In genomic region chr3:179355996-179356395, GRCh38 we compare ENCODE assay signal across 27 cellular contexts.
"Had no signal": no experiment of that assay in that cellular context is flagged by ENCODE, and none has a peak within 500 bp of the region (broad histone marks: within the 10 kb centered on the region; RNA-seq: fewer than 3 reads in every experiment).

No MANE protein-coding gene starts in this region.

- H2AFZ ChIP-seq: hepatocyte, neural progenitor cell had no signal

- ATAC-seq: activated CD4-positive, CD25-positive, alpha-beta regulatory T cell treated with anti-CD3 and anti-CD28 coated beads, Interleukin-2, amount 50 U/mL, for 24 hours; activated CD8-positive, alpha-beta memory T cell treated with anti-CD3 and anti-CD28 coated beads, Interleukin-2, amount 10 ng/mL, durations not matched to agents 7 days and 5 days; body of pancreas; esophagus mucosa; left lobe of liver; lower lobe of right lung; naive thymus-derived CD8-positive, alpha-beta T cell; right lobe of liver; SK-N-SH treated with all-trans-retinoic acid at 6 μM for 48 hours; upper lobe of right lung had no signal

- H3K4me1 Mint-ChIP-seq: neural progenitor cell had no signal

- H3K9ac ChIP-seq: neural progenitor cell had no signal

- H3K27me3 Mint-ChIP-seq: activated CD8-positive, alpha-beta memory T cell treated with anti-CD3 and anti-CD28 coated beads, Interleukin-2, amount 10 ng/mL, durations not matched to agents 7 days and 5 days; dendritic cell treated with granulocyte-macrophage colony-stimulating factor and Interleukin-4, amounts not matched to agents 40 ng/mL and 50 ng/mL, for 4 days; naive thymus-derived CD8-positive, alpha-beta T cell had no signal

- H3K4me2 ChIP-seq: hepatocyte, neural progenitor cell had no signal

- H3K27ac ChIP-seq: body of pancreas, hepatocyte, lower lobe of right lung, neural progenitor cell, right lobe of liver, skin epidermis, thyroid gland, upper lobe of right lung, VCaP had no signal

- H3K27ac Mint-ChIP-seq: activated CD8-positive, alpha-beta memory T cell treated with anti-CD3 and anti-CD28 coated beads, Interleukin-2, amount 10 ng/mL, durations not matched to agents 7 days and 5 days; dendritic cell treated with granulocyte-macrophage colony-stimulating factor and Interleukin-4, amounts not matched to agents 40 ng/mL and 50 ng/mL, for 4 days; neural progenitor cell; T-helper 2 cell treated with Interferon-gamma antibody and Interleukin-4, amounts not matched to agents 5 μg/mL and 100 μg/mL, for 36 hours had no signal

- H3K4me1 ChIP-seq: body of pancreas, lower lobe of right lung, neural progenitor cell, right lobe of liver, thyroid gland, upper lobe of right lung had no signal

- H3K4me3 Mint-ChIP-seq: activated CD8-positive, alpha-beta memory T cell treated with anti-CD3 and anti-CD28 coated beads, Interleukin-2, amount 10 ng/mL, durations not matched to agents 7 days and 5 days; dendritic cell treated with granulocyte-macrophage colony-stimulating factor and Interleukin-4, amounts not matched to agents 40 ng/mL and 50 ng/mL, for 4 days; immature natural killer cell; naive thymus-derived CD8-positive, alpha-beta T cell; neural progenitor cell; T-helper 2 cell treated with Interferon-gamma antibody and Interleukin-4, amounts not matched to agents 5 μg/mL and 100 μg/mL, for 36 hours had no signal

- H3K9me3 Mint-ChIP-seq: dendritic cell treated with granulocyte-macrophage colony-stimulating factor and Interleukin-4, amounts not matched to agents 40 ng/mL and 50 ng/mL, for 4 days; immature natural killer cell; naive thymus-derived CD8-positive, alpha-beta T cell; neural progenitor cell; T-helper 2 cell treated with Interferon-gamma antibody and Interleukin-4, amounts not matched to agents 5 μg/mL and 100 μg/mL, for 36 hours had no signal

- H3K27me3 ChIP-seq: body of pancreas, hepatocyte, neural progenitor cell, right lobe of liver, thyroid gland, upper lobe of right lung had no signal

- DNase-seq: activated CD4-positive, alpha-beta T cell treated with anti-CD3 and anti-CD28 coated beads, Interleukin-2, amount 50 U/mL, for 1 hour; activated CD8-positive, alpha-beta memory T cell treated with anti-CD3 and anti-CD28 coated beads, Interleukin-2, amount 10 ng/mL, durations not matched to agents 7 days and 5 days; activated naive CD4-positive, alpha-beta T cell treated with Interleukin-2 at 50 U/mL for 16 hours; activated T-cell treated with anti-CD3 and anti-CD28 coated beads for 4 hours; body of pancreas; effector CD8-positive, alpha-beta T cell; foreskin melanocyte; glutamatergic neuron; immature natural killer cell; lower lobe of right lung; naive thymus-derived CD8-positive, alpha-beta T cell; posterior cingulate gyrus; right lobe of liver; stimulated activated naive CD4-positive, alpha-beta T cell treated with Interleukin-2 at 50 U/mL for 16 hours; substantia nigra; thyroid gland; upper lobe of right lung had no signal

- H3K4me3 ChIP-seq: body of pancreas, hepatocyte, lower lobe of right lung, neural progenitor cell, right lobe of liver, skin epidermis, thyroid gland, upper lobe of right lung had no signal
